Comparison of ENCODE assay signal across 20 cellular contexts in genomic region chr20:54654460-54654859, GRCh38.
"Had no signal": no experiment of that assay in that cellular context is flagged by ENCODE, and none has a peak within 500 bp of the region (broad histone marks: within the 10 kb centered on the region; RNA-seq: fewer than 3 reads in every experiment).

No MANE protein-coding gene starts in this region.

- DNase-seq: activated CD4-positive, alpha-beta T cell treated with anti-CD3 and anti-CD28 coated beads for 4 hours; activated CD8-positive, alpha-beta memory T cell treated with anti-CD3 and anti-CD28 coated beads, Interleukin-2, amount 50 U/mL, for 4 hours; activated CD8-positive, alpha-beta T cell treated with anti-CD3 and anti-CD28 coated beads for 36 hours; activated naive CD4-positive, alpha-beta T cell treated with anti-CD3 and anti-CD28 coated beads, Interleukin-2, amount 50 U/mL, for 16 hours; activated naive CD8-positive, alpha-beta T cell treated with anti-CD3 and anti-CD28 coated beads, Interleukin-2, amount 10 ng/mL, durations not matched to agents 7 days and 5 days; adrenal gland; IMR-90; Kasumi-1; KBM-7; NCI-H1105 treated with DMSO at 0.1 percent for 48 hours; NCI-H1436 treated with DMSO at 0.1 percent for 48 hours; NCI-H187; NCI-H2081; NCI-H446; NCI-H524; Peyer's patch; SHP77 treated with DMSO at 0.1 percent for 48 hours had no signal

- H3K4me1 Mint-ChIP-seq: activated naive CD8-positive, alpha-beta T cell treated with anti-CD3 and anti-CD28 coated beads, Interleukin-2, amount 10 ng/mL, durations not matched to agents 7 days and 5 days had no signal

- H3K27me3 ChIP-seq: adrenal gland, Peyer's patch had no signal

- H3K36me3 Mint-ChIP-seq: activated naive CD8-positive, alpha-beta T cell treated with anti-CD3 and anti-CD28 coated beads, Interleukin-2, amount 10 ng/mL, durations not matched to agents 7 days and 5 days had no signal

- H3K27ac ChIP-seq: adrenal gland, Peyer's patch, RWPE1 had no signal

- ATAC-seq: activated CD4-positive, CD25-positive, alpha-beta regulatory T cell treated with anti-CD3 and anti-CD28 coated beads, Interleukin-2, amount 50 U/mL, for 24 hours; activated CD8-positive, alpha-beta T cell treated with anti-CD3 and anti-CD28 coated beads for 36 hours had no signal

- H3K4me3 Mint-ChIP-seq: activated CD8-positive, alpha-beta T cell treated with anti-CD3 and anti-CD28 coated beads for 36 hours; activated naive CD8-positive, alpha-beta T cell treated with anti-CD3 and anti-CD28 coated beads, Interleukin-2, amount 10 ng/mL, durations not matched to agents 7 days and 5 days; T-helper 1 cell treated with Interleukin-12 subunit alpha and Interleukin-12 subunit beta and Interleukin-4 antibody, amounts not matched to agents 30 μg/mL and 1 μg/mL, for 36 hours had no signal

- H3K4me3 ChIP-seq: adrenal gland, Peyer's patch had no signal

- H3K36me3 ChIP-seq: adrenal gland, Peyer's patch had no signal

- H3K9me3 Mint-ChIP-seq: activated CD8-positive, alpha-beta T cell treated with anti-CD3 and anti-CD28 coated beads for 36 hours; activated naive CD8-positive, alpha-beta T cell treated with anti-CD3 and anti-CD28 coated beads, Interleukin-2, amount 10 ng/mL, durations not matched to agents 7 days and 5 days; T-helper 1 cell treated with Interleukin-12 subunit alpha and Interleukin-12 subunit beta and Interleukin-4 antibody, amounts not matched to agents 30 μg/mL and 1 μg/mL, for 36 hours had no signal

- H3K9me3 ChIP-seq: adrenal gland, Peyer's patch had no signal

- H3K4me1 ChIP-seq: Peyer's patch had no signal

- H3K27ac Mint-ChIP-seq: activated CD8-positive, alpha-beta T cell treated with anti-CD3 and anti-CD28 coated beads for 36 hours; activated naive CD8-positive, alpha-beta T cell treated with anti-CD3 and anti-CD28 coated beads, Interleukin-2, amount 10 ng/mL, durations not matched to agents 7 days and 5 days; T-helper 1 cell treated with Interleukin-12 subunit alpha and Interleukin-12 subunit beta and Interleukin-4 antibody, amounts not matched to agents 30 μg/mL and 1 μg/mL, for 36 hours had no signal
